Comparison of ENCODE assay signal across 1 cellular context in the genomic region with DNA sequence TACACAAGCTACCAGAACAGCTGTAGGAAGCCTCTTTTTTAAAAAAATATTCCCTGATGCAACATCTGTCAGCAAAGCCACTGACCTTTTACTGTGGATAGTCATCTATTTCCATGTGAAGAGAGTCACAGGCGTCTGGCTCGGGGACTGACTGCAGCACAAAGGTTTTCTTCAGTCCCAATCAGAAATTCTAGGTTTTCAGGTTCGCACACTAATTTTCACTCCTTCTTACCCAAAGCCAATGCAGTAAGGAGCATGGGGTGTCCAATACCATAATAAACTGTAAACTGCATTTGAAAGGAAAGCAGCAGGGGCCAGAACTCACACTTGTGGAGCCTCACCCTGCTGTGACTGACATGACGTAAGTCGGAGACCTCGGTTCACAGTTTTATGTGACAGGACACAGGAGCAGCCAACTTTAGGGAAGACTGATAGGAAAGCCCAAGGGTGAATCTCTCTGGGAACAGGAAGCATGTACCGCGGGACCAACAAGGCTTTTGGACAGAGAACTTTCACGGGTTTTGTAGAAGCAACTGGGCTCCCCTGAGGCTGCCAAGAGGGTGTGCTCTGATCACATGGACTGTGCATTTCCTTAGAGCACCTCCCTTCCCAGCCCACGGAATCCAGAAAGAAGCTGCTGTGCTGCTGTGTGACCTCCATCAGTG.
TF ChIP-seq lines count a peak whose summit lies in the region.

No MANE protein-coding gene starts in this region.

TF ChIP-seq in HEK293, 187 proteins besides CTCF, POLR2A, EP300 and RAD21 (continued from another document and continues in another):
- no peak for TF ChIP-seq ZNF248 (tag by site-specific recombination; IDR thresholded peaks at IDR 0.05)
- TF ChIP-seq ZNF404 (tag by site-specific recombination; IDR thresholded peaks at IDR 0.05) = no peak
- TF ChIP-seq ZNF585B (tag by site-specific recombination; IDR thresholded peaks at IDR 0.05) = no peak
- TF ChIP-seq ZBTB17 (tag by site-specific recombination; IDR thresholded peaks at IDR 0.05) = 0 out of 2 replicates have a peak, but pooled peaks have one; percentile 22
- TF ChIP-seq, protein P1, sequence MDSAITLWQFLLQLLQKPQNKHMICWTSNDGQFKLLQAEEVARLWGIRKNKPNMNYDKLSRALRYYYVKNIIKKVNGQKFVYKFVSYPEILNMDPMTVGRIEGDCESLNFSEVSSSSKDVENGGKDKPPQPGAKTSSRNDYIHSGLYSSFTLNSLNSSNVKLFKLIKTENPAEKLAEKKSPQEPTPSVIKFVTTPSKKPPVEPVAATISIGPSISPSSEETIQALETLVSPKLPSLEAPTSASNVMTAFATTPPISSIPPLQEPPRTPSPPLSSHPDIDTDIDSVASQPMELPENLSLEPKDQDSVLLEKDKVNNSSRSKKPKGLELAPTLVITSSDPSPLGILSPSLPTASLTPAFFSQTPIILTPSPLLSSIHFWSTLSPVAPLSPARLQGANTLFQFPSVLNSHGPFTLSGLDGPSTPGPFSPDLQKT (IDR thresholded peaks at IDR 0.05; ENCODE audit: borderline replicate concordance, low read depth, low read length) = no peak
- TF ChIP-seq ZNF48 (tag by site-specific recombination; IDR thresholded peaks at IDR 0.05) = no peak
- no peak for TF ChIP-seq GFI1B (tag by site-specific recombination; IDR thresholded peaks at IDR 0.05)
- no peak for TF ChIP-seq KLF9 (tag by site-specific recombination; IDR thresholded peaks at IDR 0.05; ENCODE audit: low read depth)
- TF ChIP-seq ZNF416 (tag by site-specific recombination; IDR thresholded peaks at IDR 0.05) = no peak
- TF ChIP-seq ZNF140 (tag by site-specific recombination; IDR thresholded peaks at IDR 0.05) = no peak
- no peak for TF ChIP-seq ZNF639 (tag by site-specific recombination; IDR thresholded peaks at IDR 0.05)
- TF ChIP-seq ZNF548 (tag by site-specific recombination; IDR thresholded peaks at IDR 0.05) = no peak
- no peak for TF ChIP-seq ZNF23 (tag by site-specific recombination; IDR thresholded peaks at IDR 0.05; ENCODE audit: borderline replicate concordance)
- peak; percentile 70; the same call in 1 of the 2 replicates for TF ChIP-seq OSR2 (tag by site-specific recombination; IDR thresholded peaks at IDR 0.05)
- TF ChIP-seq, protein P2, sequence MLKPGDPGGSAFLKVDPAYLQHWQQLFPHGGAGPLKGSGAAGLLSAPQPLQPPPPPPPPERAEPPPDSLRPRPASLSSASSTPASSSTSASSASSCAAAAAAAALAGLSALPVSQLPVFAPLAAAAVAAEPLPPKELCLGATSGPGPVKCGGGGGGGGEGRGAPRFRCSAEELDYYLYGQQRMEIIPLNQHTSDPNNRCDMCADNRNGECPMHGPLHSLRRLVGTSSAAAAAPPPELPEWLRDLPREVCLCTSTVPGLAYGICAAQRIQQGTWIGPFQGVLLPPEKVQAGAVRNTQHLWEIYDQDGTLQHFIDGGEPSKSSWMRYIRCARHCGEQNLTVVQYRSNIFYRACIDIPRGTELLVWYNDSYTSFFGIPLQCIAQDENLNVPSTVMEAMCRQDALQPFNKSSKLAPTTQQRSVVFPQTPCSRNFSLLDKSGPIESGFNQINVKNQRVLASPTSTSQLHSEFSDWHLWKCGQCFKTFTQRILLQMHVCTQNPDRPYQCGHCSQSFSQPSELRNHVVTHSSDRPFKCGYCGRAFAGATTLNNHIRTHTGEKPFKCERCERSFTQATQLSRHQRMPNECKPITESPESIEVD (tag by site-specific recombination; IDR thresholded peaks at IDR 0.05) = peak; percentile 54; the same call in 1 of the 2 replicates
- TF ChIP-seq RBAK (tag by site-specific recombination; IDR thresholded peaks at IDR 0.05) = no peak
- peak; percentile 87 for TF ChIP-seq SCRT1 (tag by site-specific recombination; IDR thresholded peaks at IDR 0.05; ENCODE audit: borderline replicate concordance)
- TF ChIP-seq KLF17 (tag by site-specific recombination; IDR thresholded peaks at IDR 0.05) = peak; percentile 32; the same call in 1 of the 2 replicates
- no peak for TF ChIP-seq ZNF292 (tag by site-specific recombination; IDR thresholded peaks at IDR 0.05; ENCODE audit: borderline replicate concordance, low read depth)
- TF ChIP-seq, protein P3, sequence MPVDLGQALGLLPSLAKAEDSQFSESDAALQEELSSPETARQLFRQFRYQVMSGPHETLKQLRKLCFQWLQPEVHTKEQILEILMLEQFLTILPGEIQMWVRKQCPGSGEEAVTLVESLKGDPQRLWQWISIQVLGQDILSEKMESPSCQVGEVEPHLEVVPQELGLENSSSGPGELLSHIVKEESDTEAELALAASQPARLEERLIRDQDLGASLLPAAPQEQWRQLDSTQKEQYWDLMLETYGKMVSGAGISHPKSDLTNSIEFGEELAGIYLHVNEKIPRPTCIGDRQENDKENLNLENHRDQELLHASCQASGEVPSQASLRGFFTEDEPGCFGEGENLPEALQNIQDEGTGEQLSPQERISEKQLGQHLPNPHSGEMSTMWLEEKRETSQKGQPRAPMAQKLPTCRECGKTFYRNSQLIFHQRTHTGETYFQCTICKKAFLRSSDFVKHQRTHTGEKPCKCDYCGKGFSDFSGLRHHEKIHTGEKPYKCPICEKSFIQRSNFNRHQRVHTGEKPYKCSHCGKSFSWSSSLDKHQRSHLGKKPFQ (tag by site-specific recombination; IDR thresholded peaks at IDR 0.05) = peak; percentile 93
- peak; percentile 50; the same call in 1 of the 2 replicates for TF ChIP-seq ZNF600 (tag by site-specific recombination; IDR thresholded peaks at IDR 0.05)
- no peak for TF ChIP-seq ZNF549 (tag by site-specific recombination; IDR thresholded peaks at IDR 0.05)
- no peak for TF ChIP-seq ZNF223 (tag by site-specific recombination; IDR thresholded peaks at IDR 0.05)
- no peak for TF ChIP-seq ZNF791 (tag by site-specific recombination; IDR thresholded peaks at IDR 0.05)
- TF ChIP-seq ZNF391 (tag by site-specific recombination; IDR thresholded peaks at IDR 0.05; ENCODE audit: borderline replicate concordance, low read depth) = no peak
- no peak for TF ChIP-seq HIC1 (tag by site-specific recombination; IDR thresholded peaks at IDR 0.05)
- TF ChIP-seq HOXA7 (CRISPR knock-in tag; IDR thresholded peaks at IDR 0.05; ENCODE audit: borderline replicate concordance) = no peak
- peak; percentile 86 for TF ChIP-seq ATF2 (tag by site-specific recombination; IDR thresholded peaks at IDR 0.05; ENCODE audit: low read depth)
- TF ChIP-seq, protein P4, sequence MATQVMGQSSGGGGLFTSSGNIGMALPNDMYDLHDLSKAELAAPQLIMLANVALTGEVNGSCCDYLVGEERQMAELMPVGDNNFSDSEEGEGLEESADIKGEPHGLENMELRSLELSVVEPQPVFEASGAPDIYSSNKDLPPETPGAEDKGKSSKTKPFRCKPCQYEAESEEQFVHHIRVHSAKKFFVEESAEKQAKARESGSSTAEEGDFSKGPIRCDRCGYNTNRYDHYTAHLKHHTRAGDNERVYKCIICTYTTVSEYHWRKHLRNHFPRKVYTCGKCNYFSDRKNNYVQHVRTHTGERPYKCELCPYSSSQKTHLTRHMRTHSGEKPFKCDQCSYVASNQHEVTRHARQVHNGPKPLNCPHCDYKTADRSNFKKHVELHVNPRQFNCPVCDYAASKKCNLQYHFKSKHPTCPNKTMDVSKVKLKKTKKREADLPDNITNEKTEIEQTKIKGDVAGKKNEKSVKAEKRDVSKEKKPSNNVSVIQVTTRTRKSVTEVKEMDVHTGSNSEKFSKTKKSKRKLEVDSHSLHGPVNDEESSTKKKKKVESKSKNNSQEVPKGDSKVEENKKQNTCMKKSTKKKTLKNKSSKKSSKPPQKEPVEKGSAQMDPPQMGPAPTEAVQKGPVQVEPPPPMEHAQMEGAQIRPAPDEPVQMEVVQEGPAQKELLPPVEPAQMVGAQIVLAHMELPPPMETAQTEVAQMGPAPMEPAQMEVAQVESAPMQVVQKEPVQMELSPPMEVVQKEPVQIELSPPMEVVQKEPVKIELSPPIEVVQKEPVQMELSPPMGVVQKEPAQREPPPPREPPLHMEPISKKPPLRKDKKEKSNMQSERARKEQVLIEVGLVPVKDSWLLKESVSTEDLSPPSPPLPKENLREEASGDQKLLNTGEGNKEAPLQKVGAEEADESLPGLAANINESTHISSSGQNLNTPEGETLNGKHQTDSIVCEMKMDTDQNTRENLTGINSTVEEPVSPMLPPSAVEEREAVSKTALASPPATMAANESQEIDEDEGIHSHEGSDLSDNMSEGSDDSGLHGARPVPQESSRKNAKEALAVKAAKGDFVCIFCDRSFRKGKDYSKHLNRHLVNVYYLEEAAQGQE (tag by site-specific recombination; IDR thresholded peaks at IDR 0.05) = peak; percentile 29; the same call in 1 of the 2 replicates
- no peak for TF ChIP-seq ZNF157 (tag by site-specific recombination; IDR thresholded peaks at IDR 0.05)
- TF ChIP-seq MYNN (tag by site-specific recombination; IDR thresholded peaks at IDR 0.05; ENCODE audit: borderline replicate concordance) = no peak
- no peak for TF ChIP-seq SP3 (tag by site-specific recombination; IDR thresholded peaks at IDR 0.05)
- peak; percentile 92 for TF ChIP-seq ZIC2 (tag by site-specific recombination; IDR thresholded peaks at IDR 0.05)
- peak; percentile 43; the same call in 1 of the 2 replicates for TF ChIP-seq SP7 (tag by site-specific recombination; IDR thresholded peaks at IDR 0.05)
- no peak for TF ChIP-seq AEBP2 (tag by site-specific recombination; IDR thresholded peaks at IDR 0.05; ENCODE audit: borderline replicate concordance)
- peak; percentile 77; the same call in 1 of the 2 replicates for TF ChIP-seq ZNF561 (tag by site-specific recombination; IDR thresholded peaks at IDR 0.05; ENCODE audit: borderline replicate concordance)
- TF ChIP-seq, protein P5, sequence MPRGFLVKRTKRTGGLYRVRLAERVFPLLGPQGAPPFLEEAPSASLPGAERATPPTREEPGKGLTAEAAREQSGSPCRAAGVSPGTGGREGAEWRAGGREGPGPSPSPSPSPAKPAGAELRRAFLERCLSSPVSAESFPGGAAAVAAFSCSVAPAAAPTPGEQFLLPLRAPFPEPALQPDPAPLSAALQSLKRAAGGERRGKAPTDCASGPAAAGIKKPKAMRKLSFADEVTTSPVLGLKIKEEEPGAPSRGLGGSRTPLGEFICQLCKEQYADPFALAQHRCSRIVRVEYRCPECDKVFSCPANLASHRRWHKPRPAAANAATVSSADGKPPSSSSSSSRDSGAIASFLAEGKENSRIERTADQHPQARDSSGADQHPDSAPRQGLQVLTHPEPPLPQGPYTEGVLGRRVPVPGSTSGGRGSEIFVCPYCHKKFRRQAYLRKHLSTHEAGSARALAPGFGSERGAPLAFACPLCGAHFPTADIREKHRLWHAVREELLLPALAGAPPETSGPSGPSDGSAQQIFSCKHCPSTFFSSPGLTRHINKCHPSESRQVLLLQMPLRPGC (tag by site-specific recombination; IDR thresholded peaks at IDR 0.05) = no peak
- peak; percentile 58; the same call in 1 of the 2 replicates for TF ChIP-seq MZF1 (tag by site-specific recombination; IDR thresholded peaks at IDR 0.05; ENCODE audit: borderline replicate concordance)
- TF ChIP-seq ZBTB8A (tag by site-specific recombination; IDR thresholded peaks at IDR 0.05) = no peak
- peak; percentile 99 for TF ChIP-seq SCRT2 (tag by site-specific recombination; IDR thresholded peaks at IDR 0.05)
